In genomic region chr2:116094196-116094595, GRCh38 we compare ENCODE assay signal across 1 cellular context.
TF ChIP-seq lines count a peak whose summit lies in the region.

No MANE protein-coding gene starts in this region.

TF ChIP-seq in H1, 55 proteins besides CTCF, POLR2A, EP300 and RAD21:
- TF ChIP-seq USF2 (IDR thresholded peaks at IDR 0.05; ENCODE audit: low read length) (no peak), CHD2 (IDR thresholded peaks at IDR 0.05; ENCODE audit: low read length) (no peak)
